8 cellular contexts compared by ENCODE assay signal in the genomic region with DNA sequence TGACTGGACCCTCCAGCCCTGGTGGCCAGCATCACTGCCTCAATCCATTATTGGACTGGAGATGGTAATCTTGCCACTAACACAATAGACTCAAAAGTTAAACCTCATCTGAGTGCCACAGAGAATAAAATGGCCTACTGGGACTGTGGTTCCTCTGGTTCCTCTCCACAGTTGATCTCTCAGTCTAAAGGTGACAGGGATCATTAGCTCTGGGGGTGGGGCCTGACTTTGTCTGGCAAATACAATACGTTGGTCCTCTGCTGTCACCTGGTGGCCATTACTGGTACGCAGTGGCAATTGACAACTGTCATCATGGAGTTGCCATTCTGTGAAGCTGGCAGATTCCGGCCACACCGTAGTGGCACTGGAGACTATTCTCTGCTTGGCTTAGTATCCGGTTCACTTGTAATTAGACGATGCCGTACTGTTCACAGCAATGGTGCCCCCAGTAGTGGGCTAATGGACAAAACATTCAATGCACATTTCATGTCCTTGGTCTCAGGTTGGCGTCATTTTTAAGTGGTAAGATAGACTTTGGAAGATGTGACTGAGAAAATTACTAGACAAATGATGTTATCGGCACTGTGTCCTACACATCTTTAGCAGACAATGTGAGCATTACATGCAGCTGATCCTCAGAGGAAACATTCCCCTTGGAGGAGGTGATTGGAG. TPM values are rescaled to one million over a fixed set of nuclear protein-coding genes. Genes with fewer than 3 reads are reported as not detected.
DNase-seq lines count a peak whose midpoint lies in the region; ATAC-seq and TF ChIP-seq lines count a peak whose summit lies in the region.

No MANE protein-coding gene starts in this region.

- DNase-seq in DMS 273 (lab: John Stamatoyannopoulos, UW; ENCODE audit: unreplicated experiment) = peak; percentile 76
- DNase-seq in DMS 273 treated with DMSO at 0.1 percent for 48 hours (lab: John Stamatoyannopoulos, UW) = no peak
- peak; percentile 76 for DNase-seq in NCI-H146 (lab: John Stamatoyannopoulos, UW)
- peak; percentile 12 to 70 (median 56) for DNase-seq in T-helper 2 cell
- DNase-seq in anterior cingulate cortex (lab: John Stamatoyannopoulos, UW) = peak in 39 of 58 donors; percentile 2 to 70 (median 17)
- DNase-seq in hepatic stellate cell (ENCODE audit: low spot score) = peak; percentile 61
- DNase-seq in smooth muscle cell (lab: John Stamatoyannopoulos, UW; ENCODE audit: unreplicated experiment) = peak; percentile 4

- H3K79me2 ChIP-seq in smooth muscle cell (ENCODE audit: low read depth) = no peaks in the 10 kb centered on the region

- ATAC-seq in HG02852 (IDR thresholded peaks at IDR 0.05; ENCODE audit: unreplicated experiment) = peak; percentile 90

- no peaks in the 10 kb centered on the region for H3F3A ChIP-seq in smooth muscle cell (ENCODE audit: low read depth)

- no peak overlapping the region for H2AFZ ChIP-seq in smooth muscle cell (ENCODE audit: low read depth)

- H3K36me3 ChIP-seq in smooth muscle cell (ENCODE audit: low read depth) = no peaks in the 10 kb centered on the region

- no peaks in the 10 kb centered on the region for H4K20me1 ChIP-seq in smooth muscle cell (ENCODE audit: low read depth)

- H3K27ac ChIP-seq in smooth muscle cell (ENCODE audit: low read depth) = no peak overlapping the region

- peak; percentile 92 for TF ChIP-seq CTCF in smooth muscle cell (IDR thresholded peaks at IDR 0.05; ENCODE audit: borderline replicate concordance, insufficient read depth, poor library complexity, severe bottlenecking)

- H3K4me2 ChIP-seq in smooth muscle cell = no peak overlapping the region

- no peaks in the 10 kb centered on the region for H3K4me1 ChIP-seq in smooth muscle cell (ENCODE audit: low read depth)

- no peaks in the 10 kb centered on the region for H3K9me3 ChIP-seq in smooth muscle cell (replicated peaks; ENCODE audit: low read depth)

- WGBS in smooth muscle cell (ENCODE audit: low lambda C conversion rate) = 55% methylated on average over 9 of the region's 9 CpGs

- H3K27me3 ChIP-seq in smooth muscle cell (ENCODE audit: low read depth) = no peaks in the 10 kb centered on the region

- no peak overlapping the region for H3K9ac ChIP-seq in smooth muscle cell (ENCODE audit: low read depth)

- H3K4me3 ChIP-seq in smooth muscle cell = no peak overlapping the region

RNA-seq across cellular contexts. Expression of gene FGFBP2, which starts 6.7 kb away (rescaled TPM):
- not detected in 2 replicates for total RNA-seq in smooth muscle cell
- polyA plus RNA-seq in smooth muscle cell = not detected in 2 replicates

RNA-seq across cellular contexts. Expression of gene FGFBP1, which starts 17.8 kb away (rescaled TPM):
- total RNA-seq in smooth muscle cell = 0.45 TPM in 1 of 2 replicates, not detected in the other
- polyA plus RNA-seq in smooth muscle cell = 0.34 TPM in 1 of 2 replicates, not detected in the other
